16 cellular contexts compared by ENCODE assay signal in the genomic region with DNA sequence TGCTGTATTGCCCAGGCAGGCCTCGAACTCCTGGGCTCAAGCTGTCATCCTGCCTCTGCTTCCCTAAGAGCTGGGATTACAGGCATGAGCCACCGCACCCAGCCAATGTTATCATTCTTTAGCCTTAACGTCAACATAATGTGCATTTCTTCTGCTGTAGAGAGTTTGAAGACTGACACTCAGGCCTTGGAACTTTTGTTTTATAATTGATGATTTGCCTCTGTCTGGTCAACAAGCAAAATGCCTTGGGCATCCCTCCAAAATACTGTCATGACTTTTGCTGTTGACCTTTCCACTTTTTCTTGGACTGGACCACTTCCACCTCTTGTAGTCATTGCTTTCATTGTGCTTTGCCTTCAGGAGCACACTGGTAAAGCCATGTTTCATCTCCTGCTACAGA. TPM values are rescaled to one million over a fixed set of nuclear protein-coding genes. Genes with fewer than 3 reads are reported as not detected.
DNase-seq lines count a peak whose midpoint lies in the region; ATAC-seq and TF ChIP-seq lines count a peak whose summit lies in the region.
"Had no signal": no experiment of that assay in that cellular context is flagged by ENCODE, and none has a peak within 500 bp of the region (broad histone marks: within the 10 kb centered on the region; RNA-seq: fewer than 3 reads in every experiment).

No MANE protein-coding gene starts in this region.

- H3K27ac ChIP-seq in breast epithelium = no peak overlapping the region
- H3K27ac ChIP-seq in fibroblast of lung (ENCODE audit: insufficient read depth, low read length) = no peak overlapping the region
- H3K27ac ChIP-seq in OCI-LY7 (ENCODE audit: low read depth, low read length, poor library complexity, severe bottlenecking) = no peak overlapping the region
- H3K27ac ChIP-seq: 22Rv1; BLaER1 treated with 17β-estradiol and CSF1 and Interleukin-3, amounts not matched to agents 10 nM and 100 nM; GM23248; HL-60 had no signal

- BruUV-seq in MCF 10A (replicated peaks; lab: Mats Ljungman, UMichigan) (no TSS peak), OCI-LY7 (replicated peaks; lab: Mats Ljungman, UMichigan) (no TSS peak)

- H3K27me3 ChIP-seq in breast epithelium (no peaks in the 10 kb centered on the region), fibroblast of lung (ENCODE audit: control insufficient read depth, insufficient read depth, low read length) (no peaks in the 10 kb centered on the region)
- H3K27me3 ChIP-seq: BLaER1 treated with 17β-estradiol and CSF1 and Interleukin-3, amounts not matched to agents 10 nM and 100 nM had no signal

- H3K4me2 ChIP-seq in fibroblast of lung (ENCODE audit: extremely low read depth, insufficient read depth, low read length) (no peak overlapping the region), OCI-LY7 (ENCODE audit: low read length) (no peak overlapping the region)
- H3K4me2 ChIP-seq: BLaER1 treated with 17β-estradiol and CSF1 and Interleukin-3, amounts not matched to agents 10 nM and 100 nM had no signal

- H3K79me2 ChIP-seq in fibroblast of lung (ENCODE audit: control insufficient read depth, insufficient read depth, low read length) = no peaks in the 10 kb centered on the region
- no peaks in the 10 kb centered on the region for H3K79me2 ChIP-seq in OCI-LY7 (ENCODE audit: insufficient read depth, low read depth, low read length)

- no peak for ATAC-seq in activated T-helper 17 cell treated with anti-CD3 and anti-CD28 coated beads, Interleukin-2, amount 50 U/mL, for 72 hours (replicated peaks)
- ATAC-seq: HCT116 had no signal

- DNase-seq in MCF 10A (ENCODE audit: unreplicated experiment) (no peak), breast epithelium (ENCODE audit: low spot score in 2 of 2) (no peak), fibroblast of lung (ENCODE audit: low read depth in 2 of 2) (peak; percentile 39 to 72), nephron progenitor cell (no peak), OCI-LY7 (ENCODE audit: low spot score) (no peak), AG20443 (ENCODE audit: low spot score) (no peak)
- no peak for DNase-seq in activated T-helper 2 cell treated with anti-CD3 and anti-CD28 coated beads, Interferon-gamma antibody, Interleukin-2, Interleukin-4, amounts not matched to agents 10 μg/mL and 5 μg/mL and 100 μg/mL, durations not matched to agents 14 hours and 24 hours and 36 hours (ENCODE audit: low spot score)
- DNase-seq: CD4-positive, CD25-positive, alpha-beta regulatory T cell; DMS53; GM23248 had no signal

- H3K4me1 Mint-ChIP-seq in MCF 10A (ENCODE audit: insufficient read depth, unreplicated experiment) (peaks cover 29% of the 10 kb centered on the region), nephron progenitor cell (peaks cover 7% of the 10 kb centered on the region)
- H3K4me1 Mint-ChIP-seq in activated T-helper 2 cell treated with anti-CD3 and anti-CD28 coated beads, Interferon-gamma antibody, Interleukin-2, Interleukin-4, amounts not matched to agents 10 μg/mL and 5 μg/mL and 100 μg/mL, durations not matched to agents 14 hours and 24 hours and 36 hours (ENCODE audit: low read depth) = no peaks in the 10 kb centered on the region
- H3K4me1 Mint-ChIP-seq in activated T-helper 17 cell treated with anti-CD3 and anti-CD28 coated beads, Interleukin-2, amount 50 U/mL, for 72 hours = no peaks in the 10 kb centered on the region
- H3K4me1 Mint-ChIP-seq: CD4-positive, CD25-positive, alpha-beta regulatory T cell had no signal

- H3K4me3 ChIP-seq in breast epithelium (no peak overlapping the region), fibroblast of lung (replicated peaks in 1 of 4; ENCODE audit: control extremely low read depth in 1 of 4, insufficient read depth in 1 of 4, low read depth in 3 of 4, low read length in 4 of 4) (no peak overlapping the region), OCI-LY7 (ENCODE audit: low read depth, low read length, poor library complexity, severe bottlenecking) (no peak overlapping the region)
- H3K4me3 ChIP-seq: BLaER1 treated with 17β-estradiol and CSF1 and Interleukin-3, amounts not matched to agents 10 nM and 100 nM; GM23248 had no signal

- no peaks in the 10 kb centered on the region for H3K36me3 ChIP-seq in breast epithelium
- peaks cover 3% of the 10 kb centered on the region for H3K36me3 ChIP-seq in fibroblast of lung (ENCODE audit: control insufficient read depth, insufficient read depth, low read length)
- no peaks in the 10 kb centered on the region for H3K36me3 ChIP-seq in OCI-LY7 (ENCODE audit: insufficient read depth, low read length)

- H3K9ac ChIP-seq in fibroblast of lung (ENCODE audit: insufficient read depth, low read length) = no peak overlapping the region
- H3K9ac ChIP-seq: BLaER1 treated with 17β-estradiol and CSF1 and Interleukin-3, amounts not matched to agents 10 nM and 100 nM; GM23248 had no signal

- intact Hi-C loops in MCF 10A (cut with micrococcal nuclease) (no loop called here), breast epithelium (cut with DNase I; ENCODE audit: low total_unique reads) (no loop called here), OCI-LY7 (cut with micrococcal nuclease; ENCODE audit: unreplicated experiment) (no loop called here)
- intact Hi-C loops in activated T-helper 2 cell treated with anti-CD3 and anti-CD28 coated beads, Interferon-gamma antibody, Interleukin-2, Interleukin-4, amounts not matched to agents 10 μg/mL and 5 μg/mL and 100 μg/mL, durations not matched to agents 14 hours and 24 hours and 36 hours (cut with micrococcal nuclease) = no loop called here

- H2AFZ ChIP-seq in fibroblast of lung (ENCODE audit: low read length) = no peak overlapping the region
- no peak overlapping the region for H2AFZ ChIP-seq in OCI-LY7 (ENCODE audit: low read length)
- H2AFZ ChIP-seq: GM23248 had no signal

- no peaks in the 10 kb centered on the region for H3K9me3 ChIP-seq in breast epithelium
- H3K9me3 ChIP-seq in fibroblast of lung (ENCODE audit: control insufficient read depth, insufficient read depth, low read depth, low read length) = no peaks in the 10 kb centered on the region
- no peaks in the 10 kb centered on the region for H3K9me3 ChIP-seq in OCI-LY7 (ENCODE audit: low read length)

- no peaks in the 10 kb centered on the region for H3K9me3 Mint-ChIP-seq in MCF 10A (ENCODE audit: unreplicated experiment)
- peaks cover 9% of the 10 kb centered on the region for H3K9me3 Mint-ChIP-seq in nephron progenitor cell
- no peaks in the 10 kb centered on the region for H3K9me3 Mint-ChIP-seq in activated T-helper 2 cell treated with anti-CD3 and anti-CD28 coated beads, Interferon-gamma antibody, Interleukin-2, Interleukin-4, amounts not matched to agents 10 μg/mL and 5 μg/mL and 100 μg/mL, durations not matched to agents 14 hours and 24 hours and 36 hours
- no peaks in the 10 kb centered on the region for H3K9me3 Mint-ChIP-seq in activated T-helper 17 cell treated with anti-CD3 and anti-CD28 coated beads, Interleukin-2, amount 50 U/mL, for 72 hours

- no peaks in the 10 kb centered on the region for H3K9me2 ChIP-seq in OCI-LY7 (ENCODE audit: insufficient read depth, low read length)

- POLR2A ChIA-PET in MCF 10A (lab: Yijun Ruan, JAX) (interaction anchor here (1.0 to 1.8 kb wide), 4 partner anchors 26 to 99 kb away, joined by 3 to 5 read pairs (median 4); a partner anchor contains a TSS), OCI-LY7 (lab: Charles Lee) (interaction anchor here (0.7 kb wide), 2 partner anchors 31 to 1087 kb away, joined by 3 to 6 read pairs; no protein-coding TSS in a partner anchor)

- TF ChIP-seq POLR2A in breast epithelium (IDR thresholded peaks at IDR 0.05) = no peak

- TF ChIP-seq CTCF in MCF 10A (IDR thresholded peaks at IDR 0.05; ENCODE audit: unreplicated experiment) (no peak), breast epithelium (IDR thresholded peaks at IDR 0.05) (no peak), fibroblast of lung (conservative IDR thresholded peaks at IDR 0.05 in 1 of 2, IDR thresholded peaks at IDR 0.05 in 1 of 2; ENCODE audit: low read depth in 1 of 2, low read length in 2 of 2) (no peak), nephron progenitor cell (IDR thresholded peaks at IDR 0.05) (no peak), OCI-LY7 (conservative IDR thresholded peaks at IDR 0.05; ENCODE audit: low read length) (no peak)

- H3K27ac Mint-ChIP-seq in MCF 10A (ENCODE audit: low read depth, unreplicated experiment) = peak overlapping the region; percentile 28
- peak overlapping the region; percentile 38 for H3K27ac Mint-ChIP-seq in nephron progenitor cell
- H3K27ac Mint-ChIP-seq in activated T-helper 2 cell treated with anti-CD3 and anti-CD28 coated beads, Interferon-gamma antibody, Interleukin-2, Interleukin-4, amounts not matched to agents 10 μg/mL and 5 μg/mL and 100 μg/mL, durations not matched to agents 14 hours and 24 hours and 36 hours = no peak overlapping the region
- H3K27ac Mint-ChIP-seq in activated T-helper 17 cell treated with anti-CD3 and anti-CD28 coated beads, Interleukin-2, amount 50 U/mL, for 72 hours = no peak overlapping the region
- H3K27ac Mint-ChIP-seq: CD4-positive, CD25-positive, alpha-beta regulatory T cell had no signal

- CTCF ChIA-PET in MCF 10A (lab: Yijun Ruan, JAX) (interaction anchor here (0.5 to 2.1 kb wide), 4 partner anchors 12 to 318 kb away, joined by 3 to 6 read pairs (median 4); no protein-coding TSS in a partner anchor), OCI-LY7 (lab: Charles Lee; ENCODE audit: unreplicated experiment) (no interaction called here)

- no peaks in the 10 kb centered on the region for H3K4me1 ChIP-seq in breast epithelium
- H3K4me1 ChIP-seq in fibroblast of lung (ENCODE audit: control insufficient read depth, extremely low read depth, insufficient read depth, low read length) = peaks cover 6% of the 10 kb centered on the region
- H3K4me1 ChIP-seq in OCI-LY7 (ENCODE audit: insufficient read depth, low read length, poor library complexity, severe bottlenecking) = no peaks in the 10 kb centered on the region

- no peaks in the 10 kb centered on the region for H4K20me1 ChIP-seq in fibroblast of lung (ENCODE audit: control insufficient read depth, extremely low read depth, insufficient read depth, low read length)
- no peaks in the 10 kb centered on the region for H4K20me1 ChIP-seq in OCI-LY7 (ENCODE audit: insufficient read depth, low read length)
- H4K20me1 ChIP-seq: BLaER1 treated with 17β-estradiol and CSF1 and Interleukin-3, amounts not matched to agents 10 nM and 100 nM had no signal

- H3K4me3 Mint-ChIP-seq in MCF 10A (ENCODE audit: unreplicated experiment) (no peak overlapping the region), nephron progenitor cell (no peak overlapping the region)
- H3K4me3 Mint-ChIP-seq in activated T-helper 2 cell treated with anti-CD3 and anti-CD28 coated beads, Interferon-gamma antibody, Interleukin-2, Interleukin-4, amounts not matched to agents 10 μg/mL and 5 μg/mL and 100 μg/mL, durations not matched to agents 14 hours and 24 hours and 36 hours (ENCODE audit: low read depth) = no peak overlapping the region
- H3K4me3 Mint-ChIP-seq in activated T-helper 17 cell treated with anti-CD3 and anti-CD28 coated beads, Interleukin-2, amount 50 U/mL, for 72 hours = no peak overlapping the region
- H3K4me3 Mint-ChIP-seq: CD4-positive, CD25-positive, alpha-beta regulatory T cell had no signal

- H3K27me3 Mint-ChIP-seq in MCF 10A (ENCODE audit: insufficient read depth, unreplicated experiment) (no peaks in the 10 kb centered on the region), nephron progenitor cell (ENCODE audit: low read depth, poor library complexity) (peaks cover 10% of the 10 kb centered on the region)
- no peaks in the 10 kb centered on the region for H3K27me3 Mint-ChIP-seq in activated T-helper 2 cell treated with anti-CD3 and anti-CD28 coated beads, Interferon-gamma antibody, Interleukin-2, Interleukin-4, amounts not matched to agents 10 μg/mL and 5 μg/mL and 100 μg/mL, durations not matched to agents 14 hours and 24 hours and 36 hours (ENCODE audit: low read depth)
- no peaks in the 10 kb centered on the region for H3K27me3 Mint-ChIP-seq in activated T-helper 17 cell treated with anti-CD3 and anti-CD28 coated beads, Interleukin-2, amount 50 U/mL, for 72 hours
- H3K27me3 Mint-ChIP-seq: CD4-positive, CD25-positive, alpha-beta regulatory T cell had no signal

- H3K36me3 Mint-ChIP-seq in MCF 10A (ENCODE audit: insufficient read depth, unreplicated experiment) (peaks cover 7% of the 10 kb centered on the region), nephron progenitor cell (ENCODE audit: low read depth) (peaks cover 49% of the 10 kb centered on the region)
- H3K36me3 Mint-ChIP-seq in activated T-helper 2 cell treated with anti-CD3 and anti-CD28 coated beads, Interferon-gamma antibody, Interleukin-2, Interleukin-4, amounts not matched to agents 10 μg/mL and 5 μg/mL and 100 μg/mL, durations not matched to agents 14 hours and 24 hours and 36 hours (ENCODE audit: low read depth) = peaks cover 3% of the 10 kb centered on the region
- peaks cover 60% of the 10 kb centered on the region for H3K36me3 Mint-ChIP-seq in activated T-helper 17 cell treated with anti-CD3 and anti-CD28 coated beads, Interleukin-2, amount 50 U/mL, for 72 hours (ENCODE audit: low read depth)

RNA-seq across cellular contexts. Expression of a gene that starts 29.0 kb away (rescaled TPM):
- 5.4 and 5.7 TPM in 2 replicates for total RNA-seq in MCF 10A (2022)
- 10 to 100 TPM in 2 of 3 donors, 1 to 10 TPM in 1; 4.6 to 21.4 (median 16.4) TPM for total RNA-seq in breast epithelium
- 6.7 and 10.4 TPM in 2 replicates for total RNA-seq in fibroblast of lung
- 7.1 and 7.3 TPM in 2 replicates for polyA plus RNA-seq in fibroblast of lung
- 5.3 and 5.4 TPM in 2 replicates for polyA plus RNA-seq in fibroblast of lung (2012)
- polyA minus RNA-seq in fibroblast of lung (ENCODE audit: low replicate concordance) = 6.7 and 12.2 TPM in 2 replicates
- 5.7 and 6.8 TPM in 2 replicates for total RNA-seq in activated T-helper 2 cell treated with anti-CD3 and anti-CD28 coated beads, Interferon-gamma antibody, Interleukin-2, Interleukin-4, amounts not matched to agents 10 μg/mL and 5 μg/mL and 100 μg/mL, durations not matched to agents 14 hours and 24 hours and 36 hours
- total RNA-seq in OCI-LY7 (2014; rRNA removed; shearing (Covaris generic)) = 7.0 and 7.5 TPM in 2 replicates
- total RNA-seq in OCI-LY7 (2022) = 4.7 and 5.6 TPM in 2 replicates
- 10 to 100 TPM in 1 of 2 donors, 1 to 10 TPM in 1; 9.7 to 14.7 TPM for total RNA-seq in activated T-helper 17 cell treated with anti-CD3 and anti-CD28 coated beads, Interleukin-2, amount 50 U/mL, for 72 hours

RNA-seq across cellular contexts. Expression of a gene that starts 30.3 kb away (rescaled TPM):
- total RNA-seq in MCF 10A (2022) = not detected in 2 replicates
- total RNA-seq in breast epithelium = not detected
- 0.26 and 0.66 TPM in 2 replicates for total RNA-seq in fibroblast of lung
- polyA plus RNA-seq in fibroblast of lung = 0.93 and 1.3 TPM in 2 replicates
- 0.78 and 1.1 TPM in 2 replicates for polyA plus RNA-seq in fibroblast of lung (2012)
- 1.6 and 2.2 TPM in 2 replicates for polyA minus RNA-seq in fibroblast of lung (ENCODE audit: low replicate concordance)
- total RNA-seq in activated T-helper 2 cell treated with anti-CD3 and anti-CD28 coated beads, Interferon-gamma antibody, Interleukin-2, Interleukin-4, amounts not matched to agents 10 μg/mL and 5 μg/mL and 100 μg/mL, durations not matched to agents 14 hours and 24 hours and 36 hours = not detected in 2 replicates
- not detected in 2 replicates for total RNA-seq in OCI-LY7 (2014; rRNA removed; shearing (Covaris generic))
- total RNA-seq in OCI-LY7 (2022) = not detected in 2 replicates
- not detected for total RNA-seq in activated T-helper 17 cell treated with anti-CD3 and anti-CD28 coated beads, Interleukin-2, amount 50 U/mL, for 72 hours
- total RNA-seq: CD4-positive, CD25-positive, alpha-beta regulatory T cell; Daoy had no signal

Comparison
In these comparisons a context has a peak if more than half of its experiments do, and no peak if none do; other contexts are left out.
1. DNase-seq: peak in fibroblast of lung (2 of 2); none in MCF 10A (single experiment), breast epithelium (0 of 2), nephron progenitor cell (single experiment), activated T-helper 2 cell treated with anti-CD3 and anti-CD28 coated beads, Interferon-gamma antibody, Interleukin-2, Interleukin-4, amounts not matched to agents 10 μg/mL and 5 μg/mL and 100 μg/mL, durations not matched to agents 14 hours and 24 hours and 36 hours (single experiment), OCI-LY7 (single experiment) and AG20443 (single experiment).
2. H3K27ac Mint-ChIP-seq: peak in MCF 10A (single experiment) and nephron progenitor cell (single experiment); none in activated T-helper 2 cell treated with anti-CD3 and anti-CD28 coated beads, Interferon-gamma antibody, Interleukin-2, Interleukin-4, amounts not matched to agents 10 μg/mL and 5 μg/mL and 100 μg/mL, durations not matched to agents 14 hours and 24 hours and 36 hours (single experiment) and activated T-helper 17 cell treated with anti-CD3 and anti-CD28 coated beads, Interleukin-2, amount 50 U/mL, for 72 hours (single experiment).